ENCODE assay signal across 13 cellular contexts in genomic region chr4:6546091-6546490, GRCh38. TPM values are rescaled to one million over a fixed set of nuclear protein-coding genes. Genes with fewer than 3 reads are reported as not detected.
A peak's percentile ranks its signal among the peaks of the same experiment; 100 is the strongest.
DNase-seq lines count a peak whose midpoint lies in the region; ATAC-seq and TF ChIP-seq lines count a peak whose summit lies in the region.
"Had no signal": no experiment of that assay in that cellular context is flagged by ENCODE, and none has a peak within 500 bp of the region (broad histone marks: within the 10 kb centered on the region; RNA-seq: fewer than 3 reads in every experiment).

No MANE protein-coding gene starts in this region.

- intact Hi-C loops in Right ventricle myocardium inferior (cut with DNase I): loop anchor here (2.0 kb wide), 1 partner anchor 213 kb away; no protein-coding TSS in a partner anchor
- intact Hi-C loops in cardiac septum (cut with DNase I): loop anchor here (5.0 to 10.0 kb wide), 2 partner anchors 214 to 281 kb away; partner anchors contain the start of gene WFS1
- intact Hi-C loops in dorsolateral prefrontal cortex (cut with DNase I): loop anchor here (2.0 to 10.0 kb wide), 7 partner anchors 74 to 294 kb away; partner anchors contain the start of gene PPP2R2C (in 2 of the 2)

- no peak overlapping the region for H3K27ac Mint-ChIP-seq in osteocyte (ENCODE audit: unreplicated experiment)
- H3K27ac Mint-ChIP-seq: B cell; CD4-positive, alpha-beta T cell; CD8-positive, alpha-beta T cell had no signal

- no peak overlapping the region for H3K4me3 Mint-ChIP-seq in osteocyte (ENCODE audit: unreplicated experiment)
- H3K4me3 Mint-ChIP-seq: B cell; CD4-positive, alpha-beta T cell; CD8-positive, alpha-beta T cell had no signal

- H3K27ac ChIP-seq in angular gyrus (ENCODE audit: low read depth, low read length): peak overlapping the region; percentile 60
- peak overlapping the region in 39 of 59 donors; percentile 7 to 88 (median 63) for H3K27ac ChIP-seq in dorsolateral prefrontal cortex
- H3K27ac ChIP-seq: 22Rv1; A549; BLaER1 treated with 17β-estradiol and CSF1 and Interleukin-3, amounts not matched to agents 10 nM and 100 nM; C4-2B had no signal

- DNase-seq in Right ventricle myocardium inferior (ENCODE audit: missing footprints) (peak; percentile 61), cardiac septum (ENCODE audit: low spot score) (no peak), dorsolateral prefrontal cortex (no peak), osteocyte (ENCODE audit: extremely low spot score, unreplicated experiment) (no peak), NOMO-1 treated with dmso at 0.1 percent for 144 hours (lab: John Stamatoyannopoulos, UW; ENCODE audit: unreplicated experiment) (no peak)

- H3K4me1 Mint-ChIP-seq in osteocyte (ENCODE audit: unreplicated experiment): no peaks in the 10 kb centered on the region
- H3K4me1 Mint-ChIP-seq: B cell had no signal

- H3K36me3 Mint-ChIP-seq in osteocyte (ENCODE audit: unreplicated experiment): no peaks in the 10 kb centered on the region
- H3K36me3 Mint-ChIP-seq: CD8-positive, alpha-beta T cell had no signal

- H3K4me3 ChIP-seq in dorsolateral prefrontal cortex: peak overlapping the region in 1 of 59 donors; percentile 3
- H3K4me3 ChIP-seq: A549; BLaER1 treated with 17β-estradiol and CSF1 and Interleukin-3, amounts not matched to agents 10 nM and 100 nM had no signal

- no peak for ATAC-seq in Right ventricle myocardium inferior

- H3K27me3 ChIP-seq in dorsolateral prefrontal cortex: peaks cover 0 to 8% (median 0%) of the 10 kb centered on the region in 45 donors
- H3K27me3 ChIP-seq: BLaER1 treated with 17β-estradiol and CSF1 and Interleukin-3, amounts not matched to agents 10 nM and 100 nM had no signal

- TF ChIP-seq CTCF in dorsolateral prefrontal cortex (IDR thresholded peaks at IDR 0.05 in 54 of 56, conservative IDR thresholded peaks at IDR 0.05 in 2 of 56; ENCODE audit: low read depth in 1 of 56, partially characterized antibody in 56 of 56) (no peak), osteocyte (IDR thresholded peaks at IDR 0.05) (no peak)

- H3K27me3 Mint-ChIP-seq in osteocyte (ENCODE audit: unreplicated experiment): peaks cover 18% of the 10 kb centered on the region

- H3K9me3 Mint-ChIP-seq in osteocyte (ENCODE audit: unreplicated experiment): no peaks in the 10 kb centered on the region
- H3K9me3 Mint-ChIP-seq: CD4-positive, alpha-beta T cell; CD8-positive, alpha-beta T cell had no signal

RNA-seq across cellular contexts. Expression of gene MAN2B2, which starts 28.9 kb away (rescaled TPM):
- total RNA-seq in Right ventricle myocardium inferior (17.8 TPM), cardiac septum (18.6 TPM), dorsolateral prefrontal cortex (10 to 100 TPM; 22.1 to 45.0 (median 34.3) TPM), osteocyte (39.1 and 45.1 TPM in 2 replicates)
